19 cellular contexts compared by ENCODE assay signal in the genomic region with DNA sequence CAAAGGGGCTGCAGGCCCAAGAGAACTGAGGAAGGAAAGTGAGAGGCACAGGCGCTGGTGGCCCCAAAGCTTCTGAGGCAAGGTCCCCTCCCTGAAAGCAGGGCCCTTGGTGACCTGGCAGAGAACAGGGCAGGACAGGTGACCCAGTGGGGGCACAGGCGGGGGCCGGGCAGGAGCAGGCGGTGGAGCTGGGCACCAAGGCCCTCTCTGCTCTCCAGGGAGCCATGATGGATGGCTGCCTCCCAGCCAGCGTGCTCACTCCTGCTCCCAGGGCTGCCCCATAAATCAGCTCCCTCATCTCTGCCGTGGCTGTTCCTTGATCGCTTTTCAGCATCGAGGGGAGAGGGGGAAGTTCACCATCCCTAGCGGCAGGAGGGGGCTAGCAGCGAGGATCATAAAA. TPM values are rescaled to one million over a fixed set of nuclear protein-coding genes. Genes with fewer than 3 reads are reported as not detected.
DNase-seq lines count a peak whose midpoint lies in the region; ATAC-seq, FAIRE-seq and TF ChIP-seq lines count a peak whose summit lies in the region.
"Had no signal": no experiment of that assay in that cellular context is flagged by ENCODE, and none has a peak within 500 bp of the region (broad histone marks: within the 10 kb centered on the region; RNA-seq: fewer than 3 reads in every experiment).

No MANE protein-coding gene starts in this region.

- no TSS peak for BruUV-seq in Panc1 (replicated peaks; lab: Mats Ljungman, UMichigan)

- H3K4me1 ChIP-seq in Panc1 (ENCODE audit: control insufficient read depth, insufficient read depth, low read length), result no peaks in the 10 kb centered on the region
- no peaks in the 10 kb centered on the region for H3K4me1 ChIP-seq in kidney (ENCODE audit: control insufficient read depth in 1 of 2, insufficient read depth in 1 of 2, low read depth in 1 of 2, low read length in 2 of 2)
- H3K4me1 ChIP-seq in ovary (ENCODE audit: insufficient read depth), result no peaks in the 10 kb centered on the region

- H3K27ac Mint-ChIP-seq in natural killer cell treated with Interleukin-12 subunit alpha and Interleukin-12 subunit beta and Interleukin-15 and Interleukin-18, amount 100 ng/mL, for 72 hours, result no peak overlapping the region
- no peak overlapping the region for H3K27ac Mint-ChIP-seq in natural killer cell

- H3K9ac ChIP-seq in kidney (ENCODE audit: low read length in 2 of 2), result no peak overlapping the region

- no peak overlapping the region for H3K27ac ChIP-seq in Panc1 (ENCODE audit: low read length)
- no peak overlapping the region for H3K27ac ChIP-seq in kidney (ENCODE audit: low read depth in 2 of 2, low read length in 2 of 2)
- H3K27ac ChIP-seq in ovary, result no peak overlapping the region

- POLR2A ChIA-PET in Panc1 (lab: Charles Lee), result no interaction called here

- no peak for DNase-seq in natural killer cell treated with Interleukin-12 subunit alpha and Interleukin-12 subunit beta and Interleukin-15 and Interleukin-18, amount 100 ng/mL, for 72 hours (ENCODE audit: low spot score)
- DNase-seq in natural killer cell, result no peak
- DNase-seq in Panc1 (ENCODE audit: low read depth, low spot score), result no peak
- peak; percentile 68 for DNase-seq in kidney
- DNase-seq in RKO (ENCODE audit: low spot score), result no peak
- no peak for DNase-seq in ovary
- DNase-seq in activated CD8-positive, alpha-beta memory T cell treated with anti-CD3 and anti-CD28 coated beads, Interleukin-2, amount 50 U/mL, for 48 hours, result no peak
- DNase-seq: KG1; NCI-H1436 treated with DMSO at 0.1 percent for 48 hours; NCI-H2029 treated with DMSO at 0.1 percent for 48 hours; NCI-H446 treated with DMSO at 0.1 percent for 48 hours; NK-92 treated with Interleukin-12 subunit alpha and Interleukin-12 subunit beta, amount 100 ng/mL, for 24 hours; Right ventricle myocardium superior had no signal

- H3K27me3 Mint-ChIP-seq in natural killer cell treated with Interleukin-12 subunit alpha and Interleukin-12 subunit beta and Interleukin-15 and Interleukin-18, amount 100 ng/mL, for 72 hours, result no peaks in the 10 kb centered on the region
- H3K27me3 Mint-ChIP-seq in natural killer cell (ENCODE audit: low read depth in 2 of 2), result no peaks in the 10 kb centered on the region

- CTCF ChIA-PET in Panc1 (lab: Charles Lee), result no interaction called here

- no peak overlapping the region for H3K4me3 ChIP-seq in Panc1 (ENCODE audit: low read depth in 2 of 2, low read length in 2 of 2)
- no peak overlapping the region for H3K4me3 ChIP-seq in kidney (ENCODE audit: low read length in 2 of 2)
- H3K4me3 ChIP-seq in ovary, result no peak overlapping the region

- no peaks in the 10 kb centered on the region for H3K27me3 ChIP-seq in Panc1 (ENCODE audit: control insufficient read depth, insufficient read depth, low read length)
- no peaks in the 10 kb centered on the region for H3K27me3 ChIP-seq in ovary

- in situ Hi-C loops in Panc1 (cut with HindIII; ENCODE audit: low pct_unique_long_range_greater_than_20kb, low sequenced_read_pairs), result no loop called here

- FAIRE-seq in kidney (lab: Jason Lieb, UNC), result no peak
- FAIRE-seq: A204.1, D721Med, GM12892, H1, RCC 7860 had no signal

- no peaks in the 10 kb centered on the region for H3K9me3 Mint-ChIP-seq in natural killer cell treated with Interleukin-12 subunit alpha and Interleukin-12 subunit beta and Interleukin-15 and Interleukin-18, amount 100 ng/mL, for 72 hours
- H3K9me3 Mint-ChIP-seq in natural killer cell, result no peaks in the 10 kb centered on the region

- TF ChIP-seq EP300 in ovary (IDR thresholded peaks at IDR 0.05), result no peak

- H3K4me1 Mint-ChIP-seq in natural killer cell treated with Interleukin-12 subunit alpha and Interleukin-12 subunit beta and Interleukin-15 and Interleukin-18, amount 100 ng/mL, for 72 hours (ENCODE audit: low read depth in 2 of 2), result no peaks in the 10 kb centered on the region
- no peaks in the 10 kb centered on the region for H3K4me1 Mint-ChIP-seq in natural killer cell

- intact Hi-C loops in natural killer cell (cut with micrococcal nuclease) (no loop called here), Panc1 (cut with micrococcal nuclease; ENCODE audit: unreplicated experiment) (no loop called here), kidney (cut with DNase I) (no loop called here), ovary (cut with DNase I) (no loop called here)

- ATAC-seq in natural killer cell treated with Interleukin-12 subunit alpha and Interleukin-12 subunit beta and Interleukin-15 and Interleukin-18, amount 100 ng/mL, for 72 hours, result peak; percentile 32 to 42
- ATAC-seq in natural killer cell (no peak), Panc1 (peak; percentile 39; the same call in 1 of the 2 replicates)

- TF ChIP-seq POLR2A in ovary (IDR thresholded peaks at IDR 0.05), result no peak

- H3K9me3 ChIP-seq in Panc1 (ENCODE audit: control insufficient read depth, insufficient read depth, low read depth, low read length), result no peaks in the 10 kb centered on the region; the same call in 1 of the 2 replicates
- no peaks in the 10 kb centered on the region for H3K9me3 ChIP-seq in kidney (ENCODE audit: control insufficient read depth in 1 of 2, low read length in 2 of 2)
- no peaks in the 10 kb centered on the region for H3K9me3 ChIP-seq in ovary

- WGBS in ovary, 3 donors, result 38 to 52% (median 44%) methylated on average over 10 of the region's 10 CpGs

- H3K36me3 ChIP-seq in Panc1 (ENCODE audit: control insufficient read depth, insufficient read depth, low read length) (no peaks in the 10 kb centered on the region), kidney (ENCODE audit: control insufficient read depth in 1 of 2, insufficient read depth in 2 of 2, low read length in 2 of 2) (no peaks in the 10 kb centered on the region), ovary (no peaks in the 10 kb centered on the region)

- H3K4me3 Mint-ChIP-seq in natural killer cell treated with Interleukin-12 subunit alpha and Interleukin-12 subunit beta and Interleukin-15 and Interleukin-18, amount 100 ng/mL, for 72 hours, result no peak overlapping the region
- no peak overlapping the region for H3K4me3 Mint-ChIP-seq in natural killer cell

- TF ChIP-seq CTCF in natural killer cell (IDR thresholded peaks at IDR 0.05) (no peak), Panc1 (IDR thresholded peaks at IDR 0.05) (no peak), kidney (IDR thresholded peaks at IDR 0.05; ENCODE audit: borderline replicate concordance, extremely low read depth, insufficient read depth) (no peak), ovary (IDR thresholded peaks at IDR 0.05) (no peak)

- no peaks in the 10 kb centered on the region for H3K36me3 Mint-ChIP-seq in natural killer cell treated with Interleukin-12 subunit alpha and Interleukin-12 subunit beta and Interleukin-15 and Interleukin-18, amount 100 ng/mL, for 72 hours
- H3K36me3 Mint-ChIP-seq in natural killer cell, result no peaks in the 10 kb centered on the region

RNA-seq across cellular contexts. Expression of a gene that starts 22.0 kb away (rescaled TPM):
- under 1 TPM in 1 of 2 donors, not detected in 1; 0.40 TPM for total RNA-seq in natural killer cell treated with Interleukin-12 subunit alpha and Interleukin-12 subunit beta and Interleukin-15 and Interleukin-18, amount 100 ng/mL, for 72 hours
- total RNA-seq in natural killer cell (under 1 TPM; 0.33 to 0.49 (median 0.36) TPM), Panc1 (2021; ENCODE audit: unreplicated experiment) (2.9 TPM), kidney (4.6 TPM), ovary (under 1 TPM in 2 of 7 donors, not detected in 5; 0.02 to 0.03 TPM)
- polyA plus RNA-seq in Panc1 (2012; ENCODE audit: insufficient read length), result 3.9 TPM
- polyA plus RNA-seq in kidney (ENCODE audit: insufficient read depth, low read depth, low replicate concordance) (0.19 TPM), ovary (under 1 TPM; 0.01 to 0.05 TPM)

RNA-seq across cellular contexts. Expression of a gene that starts 36.9 kb away (rescaled TPM):
- total RNA-seq in natural killer cell treated with Interleukin-12 subunit alpha and Interleukin-12 subunit beta and Interleukin-15 and Interleukin-18, amount 100 ng/mL, for 72 hours, result 100 to 1,000 TPM; 135 to 338 TPM
- total RNA-seq in natural killer cell (100 to 1,000 TPM in 2 of 3 donors, 10 to 100 TPM in 1; 75.3 to 111 (median 110) TPM), Panc1 (2021; ENCODE audit: unreplicated experiment) (7.1 TPM), kidney (31.1 TPM), ovary (10 to 100 TPM in 1 of 7 donors, 1 to 10 TPM in 6; 4.4 to 11.1 (median 7.1) TPM)
- polyA plus RNA-seq in Panc1 (2012; ENCODE audit: insufficient read length), result 7.5 TPM
- polyA plus RNA-seq in kidney (ENCODE audit: insufficient read depth, low read depth, low replicate concordance) (9.1 TPM), ovary (1 to 10 TPM; 4.7 to 7.1 TPM)
- polyA plus RNA-seq: BJ had no signal

Comparison
In these comparisons a context has a peak if more than half of its experiments do, and no peak if none do; other contexts are left out.
1. ATAC-seq: peak in natural killer cell treated with Interleukin-12 subunit alpha and Interleukin-12 subunit beta and Interleukin-15 and Interleukin-18, amount 100 ng/mL, for 72 hours (2 of 2) and Panc1 (single experiment); none in natural killer cell (0 of 3).